ENCODE assay signal across 8 cellular contexts in genomic region chr1:206479164-206480125, GRCh38. TPM values are rescaled to one million over a fixed set of nuclear protein-coding genes. Genes with fewer than 3 reads are reported as not detected.
DNase-seq lines count a peak whose midpoint lies in the region; ATAC-seq and TF ChIP-seq lines count a peak whose summit lies in the region.

No MANE protein-coding gene starts in this region.

- no peaks in the 10 kb centered on the region for H3K9me2 ChIP-seq in OCI-LY1 (ENCODE audit: low read depth, low read length)

- H3K4me1 Mint-ChIP-seq in naive B cell = peaks cover 2 to 16% (median 5%) of the 10 kb centered on the region in 3 donors

- no peaks in the 10 kb centered on the region for H3K27me3 ChIP-seq in OCI-LY1 (ENCODE audit: insufficient read depth, low read length)

- H4K20me1 ChIP-seq in OCI-LY1 (ENCODE audit: insufficient read depth, low read length) = no peaks in the 10 kb centered on the region

- H3K79me2 ChIP-seq in OCI-LY1 (ENCODE audit: insufficient read depth, low read length) = no peaks in the 10 kb centered on the region

- DNase-seq in D341Med (ENCODE audit: low spot score) (peak; percentile 86), HUDEP-2 (lab: John Stamatoyannopoulos, UW; ENCODE audit: unreplicated experiment in 76 of 76) (peak in 53 of 76 experiments; percentile 3 to 63 (median 31)), epidermal melanocyte (ENCODE audit: insufficient read length, low spot score) (peak; percentile 87), naive B cell (peak; percentile 55), substantia nigra (lab: John Stamatoyannopoulos, UW) (peak in 26 of 49 donors; percentile 7 to 63 (median 42))
- peak; percentile 73 for DNase-seq in activated CD8-positive, alpha-beta memory T cell treated with anti-CD3 and anti-CD28 coated beads, Interleukin-2, amount 50 U/mL, for 4 hours

- no peak overlapping the region for H2AFZ ChIP-seq in OCI-LY1 (ENCODE audit: low read length)

- H3K4me2 ChIP-seq in OCI-LY1 (ENCODE audit: low read length) = no peak overlapping the region

- no peaks in the 10 kb centered on the region for H3K4me1 ChIP-seq in OCI-LY1 (ENCODE audit: insufficient read depth, low read length, severe bottlenecking)

- H3K27ac ChIP-seq in OCI-LY1 (ENCODE audit: low read depth, low read length, poor library complexity, severe bottlenecking) (no peak overlapping the region), substantia nigra (ENCODE audit: low read depth, low read length, poor library complexity, severe bottlenecking) (no peak overlapping the region)

- H3K4me3 Mint-ChIP-seq in naive B cell = no peak overlapping the region

- H3K36me3 ChIP-seq in OCI-LY1 (ENCODE audit: insufficient read depth, low read length) = peaks cover 81% of the 10 kb centered on the region

- H3K27ac Mint-ChIP-seq in naive B cell = peak overlapping the region in 3 of 6 donors; percentile 9 to 22 (median 15)

- H3K27me3 Mint-ChIP-seq in naive B cell = no peaks in the 10 kb centered on the region

- H3K9me3 ChIP-seq in OCI-LY1 (ENCODE audit: low read length) = no peaks in the 10 kb centered on the region

- no peaks in the 10 kb centered on the region for H3F3A ChIP-seq in OCI-LY1 (ENCODE audit: insufficient read depth, low read length)

- peak; percentile 63 to 77 for ATAC-seq in naive B cell (ENCODE audit: low read depth in 2 of 2)
- ATAC-seq in HG03159 (IDR thresholded peaks at IDR 0.05; ENCODE audit: unreplicated experiment) = no peak

- peak; percentile 82 for TF ChIP-seq CTCF in OCI-LY1 (IDR thresholded peaks at IDR 0.05; ENCODE audit: low read length)

- H3K4me3 ChIP-seq in OCI-LY1 (ENCODE audit: low read depth, low read length, poor library complexity, severe bottlenecking) = no peak overlapping the region

- H3K9me3 Mint-ChIP-seq in naive B cell = no peaks in the 10 kb centered on the region

- peaks cover 5 to 17% of the 10 kb centered on the region in 2 donors for H3K36me3 Mint-ChIP-seq in naive B cell

- no peak overlapping the region for H3K9ac ChIP-seq in OCI-LY1 (ENCODE audit: low read length)

RNA-seq across cellular contexts. Expression of gene IKBKE, which starts 9.2 kb away (rescaled TPM):
- polyA plus RNA-seq in naive B cell (ENCODE audit: low read depth in 6 of 6) = 10 to 100 TPM in 5 of 6 donors, 1 to 10 TPM in 1; 10.0 to 32.6 (median 14.2) TPM

RNA-seq across cellular contexts. Expression of gene RASSF5, which starts 27.9 kb away (rescaled TPM):
- polyA plus RNA-seq in naive B cell (ENCODE audit: low read depth in 6 of 6) = 100 to 1,000 TPM; 116 to 166 (median 146) TPM

Comparison
In these comparisons a context has a peak if more than half of its experiments do, and no peak if none do; other contexts are left out.
1. DNase-seq: peak in every context shown above with its lines; median percentile 87 in epidermal melanocyte; 86 in D341Med; 73 in activated CD8-positive, alpha-beta memory T cell treated with anti-CD3 and anti-CD28 coated beads, Interleukin-2, amount 50 U/mL, for 4 hours; 55 in naive B cell; 42 in substantia nigra; 31 in HUDEP-2.